23 cellular contexts compared by ENCODE assay signal in the genomic region with DNA sequence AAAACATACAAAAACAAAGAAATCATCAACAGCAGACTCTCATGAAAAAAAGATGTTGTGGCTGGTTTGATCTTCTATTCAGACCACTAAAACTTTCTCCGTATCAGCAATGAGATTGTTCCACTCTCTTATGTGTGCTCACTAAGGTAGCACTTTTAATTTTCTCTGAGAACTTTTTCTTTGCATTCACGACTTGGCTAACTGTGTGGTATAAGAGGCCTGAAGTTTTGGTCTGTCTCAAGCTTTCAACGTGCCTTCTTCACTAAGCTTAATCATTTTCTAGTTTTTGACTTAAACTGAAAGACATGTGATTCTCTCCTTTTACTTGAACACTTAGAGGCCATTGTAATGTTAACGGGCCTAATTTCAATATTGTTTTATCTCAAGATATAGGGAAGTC.
"Had no signal": no experiment of that assay in that cellular context is flagged by ENCODE, and none has a peak within 500 bp of the region (broad histone marks: within the 10 kb centered on the region; RNA-seq: fewer than 3 reads in every experiment).

No MANE protein-coding gene starts in this region.

- H3K4me2 ChIP-seq: hepatocyte had no signal

- H3K4me1 ChIP-seq: colonic mucosa, esophagus muscularis mucosa, foreskin keratinocyte, gastroesophageal sphincter, heart left ventricle, left lung, lower lobe of right lung had no signal

- H3K4me3 Mint-ChIP-seq: dendritic cell treated with granulocyte-macrophage colony-stimulating factor and Interleukin-4, amounts not matched to agents 40 ng/mL and 50 ng/mL, for 4 days; mesothelial cell of epicardium; naive B cell; naive thymus-derived CD8-positive, alpha-beta T cell had no signal

- FAIRE-seq: endothelial cell of umbilical vein, frontal cortex, islet of Langerhans, keratinocyte had no signal

- H2AFZ ChIP-seq: hepatocyte had no signal

- ATAC-seq: foreskin keratinocyte; gastroesophageal sphincter; heart left ventricle; left cardiac atrium; left lung; left ventricle myocardium superior; lower lobe of right lung; mucosa of descending colon; naive thymus-derived CD8-positive, alpha-beta T cell had no signal

- H3K4me1 Mint-ChIP-seq: mesothelial cell of epicardium; naive B cell; naive thymus-derived CD8-positive, alpha-beta T cell had no signal

- H3K36me3 Mint-ChIP-seq: mesothelial cell of epicardium; naive B cell; naive thymus-derived CD8-positive, alpha-beta T cell had no signal

- H3K36me3 ChIP-seq: colonic mucosa, esophagus muscularis mucosa, gastroesophageal sphincter, heart left ventricle, left lung, lower lobe of right lung had no signal

- H3K9me3 ChIP-seq: colonic mucosa had no signal

- DNase-seq: colonic mucosa; cortex of kidney; effector CD8-positive, alpha-beta T cell; foreskin keratinocyte; heart left ventricle; hypothalamus; left cardiac atrium; left lung; left ventricle myocardium superior; lower lobe of right lung; mesenchymal stem cell; mucosa of descending colon; naive B cell; naive thymus-derived CD8-positive, alpha-beta T cell had no signal

- H3K27ac Mint-ChIP-seq: dendritic cell treated with granulocyte-macrophage colony-stimulating factor and Interleukin-4, amounts not matched to agents 40 ng/mL and 50 ng/mL, for 4 days; mesothelial cell of epicardium; naive B cell; naive thymus-derived CD8-positive, alpha-beta T cell had no signal

- H3K27me3 Mint-ChIP-seq: dendritic cell treated with granulocyte-macrophage colony-stimulating factor and Interleukin-4, amounts not matched to agents 40 ng/mL and 50 ng/mL, for 4 days; naive B cell had no signal

- H3K4me3 ChIP-seq: colonic mucosa, esophagus muscularis mucosa, gastroesophageal sphincter, heart left ventricle, hepatocyte, left lung, lower lobe of right lung, mucosa of descending colon had no signal

- H3K27ac ChIP-seq: colonic mucosa, esophagus muscularis mucosa, foreskin keratinocyte, gastroesophageal sphincter, heart left ventricle, hepatocyte, left lung, lower lobe of right lung had no signal

- H3K27me3 ChIP-seq: colonic mucosa, esophagus muscularis mucosa, foreskin keratinocyte, gastroesophageal sphincter, heart left ventricle, hepatocyte, left lung had no signal

- H3K79me2 ChIP-seq: hepatocyte had no signal
